Comparison of ENCODE assay signal across 24 cellular contexts in the genomic region with DNA sequence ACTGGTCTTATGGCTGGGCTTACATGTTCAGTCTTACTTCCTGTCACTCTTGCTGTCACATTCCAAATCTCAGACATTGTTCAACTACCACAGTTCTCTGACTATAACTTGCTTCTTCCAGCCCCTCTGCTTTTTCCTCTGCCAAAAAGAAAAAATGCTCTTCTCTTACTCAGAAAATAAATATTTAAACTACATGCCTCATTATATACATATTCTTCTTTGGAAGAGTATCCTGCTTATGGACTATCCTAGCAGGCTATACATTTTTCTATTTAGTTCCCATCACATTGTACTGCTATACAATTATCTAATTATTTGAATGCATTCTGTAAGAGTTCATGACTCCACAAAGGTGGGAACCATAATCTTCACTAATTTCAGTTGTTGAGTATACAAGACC.
"Had no signal": no experiment of that assay in that cellular context is flagged by ENCODE, and none has a peak within 500 bp of the region (broad histone marks: within the 10 kb centered on the region; RNA-seq: fewer than 3 reads in every experiment).

No MANE protein-coding gene starts in this region.

- ATAC-seq: effector memory CD8-positive, alpha-beta T cell; esophagus mucosa; foreskin keratinocyte; gastrocnemius medialis; gastroesophageal sphincter; heart left ventricle; heart right ventricle had no signal

- H3K4me3 ChIP-seq: colonic mucosa, coronary artery, dorsolateral prefrontal cortex, esophagus muscularis mucosa, esophagus squamous epithelium, gastrocnemius medialis, gastroesophageal sphincter, heart left ventricle, heart right ventricle, hepatocyte had no signal

- H2AFZ ChIP-seq: hepatocyte had no signal

- H3K4me1 ChIP-seq: colonic mucosa, esophagus muscularis mucosa, esophagus squamous epithelium, foreskin keratinocyte, gastrocnemius medialis, gastroesophageal sphincter, heart left ventricle, heart right ventricle had no signal

- H3K36me3 ChIP-seq: colonic mucosa, gastrocnemius medialis had no signal

- DNase-seq: colonic mucosa; cortex of kidney; dermis blood vessel endothelial cell; dorsolateral prefrontal cortex; effector CD4-positive, alpha-beta T cell; effector CD8-positive, alpha-beta T cell; effector memory CD4-positive, alpha-beta T cell; effector memory CD8-positive, alpha-beta T cell; endodermal cell; erythroblast; esophagus squamous epithelium; foreskin keratinocyte; foreskin melanocyte; gastrocnemius medialis; glutamatergic neuron; head of caudate nucleus; heart left ventricle; heart right ventricle had no signal

- H3K27me3 ChIP-seq: colonic mucosa, dorsolateral prefrontal cortex, esophagus muscularis mucosa, esophagus squamous epithelium, foreskin keratinocyte, gastrocnemius medialis, gastroesophageal sphincter, heart left ventricle, heart right ventricle, hepatocyte had no signal

- H3K9me3 ChIP-seq: colonic mucosa, esophagus squamous epithelium, gastrocnemius medialis had no signal

- H3K79me2 ChIP-seq: hepatocyte had no signal

- H3K27ac ChIP-seq: colonic mucosa, coronary artery, dorsolateral prefrontal cortex, epithelial cell of prostate, esophagus muscularis mucosa, esophagus squamous epithelium, foreskin keratinocyte, gastrocnemius medialis, gastroesophageal sphincter, heart left ventricle, heart right ventricle, hepatocyte had no signal

- H3K4me2 ChIP-seq: hepatocyte had no signal
